8 cellular contexts compared by ENCODE assay signal in genomic region chr17:76103274-76104139, GRCh38. TPM values are rescaled to one million over a fixed set of nuclear protein-coding genes. Genes with fewer than 3 reads are reported as not detected.
DNase-seq lines count a peak whose midpoint lies in the region; ATAC-seq and TF ChIP-seq lines count a peak whose summit lies in the region.

EXOC7 (minus strand) TSS chr17:76103787; CDS start chr17:76103692, 95 bp downstream.

- H2AK5ac ChIP-seq in IMR-90 (ENCODE audit: low read depth, low read length) = peak within 1 kb of the TSS; percentile 91

- ATAC-seq in GM21381 (IDR thresholded peaks at IDR 0.05; ENCODE audit: unreplicated experiment) = peak; percentile 87
- ATAC-seq in IMR-90 (ENCODE audit: low read depth) = peak; percentile 93

- dilution Hi-C loops in IMR-90 (cut with HindIII; ENCODE audit: low sequenced_read_pairs, unreplicated experiment) = no loop called here

- H3K4me3 Mint-ChIP-seq in CD4-positive, alpha-beta memory T cell = peak within 1 kb of the TSS; percentile 92 to 98 (median 96)

- H2BK15ac ChIP-seq in IMR-90 (ENCODE audit: low read depth, low read length) = peak within 1 kb of the TSS; percentile 43; the same call in 1 of the 3 replicates

- TF ChIP-seq CTCF in IMR-90 (conservative IDR thresholded peaks at IDR 0.05; ENCODE audit: low read depth, low read length) (no peak), OCI-LY7 (conservative IDR thresholded peaks at IDR 0.05; ENCODE audit: low read length) (no peak)

- intact Hi-C loops in CD4-positive, alpha-beta memory T cell (cut with micrococcal nuclease) = loop anchor here (1.0 kb wide), 1 partner anchor 31 kb away; the partner anchor contains the start of gene SRP68
- intact Hi-C loops in IMR-90 (cut with micrococcal nuclease) = no loop called here
- intact Hi-C loops in OCI-LY7 (cut with micrococcal nuclease; ENCODE audit: unreplicated experiment) = loop anchor here (1.0 to 10.0 kb wide), 2 partner anchors 89 to 199 kb away; partner anchors contain the start of gene MRPL38

- H3K27ac Mint-ChIP-seq in CD4-positive, alpha-beta memory T cell = peak within 1 kb of the TSS; percentile 95 to 99 (median 97)

- H4K5ac ChIP-seq in IMR-90 (ENCODE audit: low read depth, low read length) = peak within 1 kb of the TSS; percentile 99

- no TSS peak for BruUV-seq in IMR-90 (replicated peaks; lab: Mats Ljungman, UMichigan)
- no TSS peak for BruUV-seq in OCI-LY7 (replicated peaks; lab: Mats Ljungman, UMichigan)

- H3K27ac ChIP-seq in CD4-positive, alpha-beta memory T cell (ENCODE audit: low read depth, low read length) = peak within 1 kb of the TSS; percentile 86
- H3K27ac ChIP-seq in IMR-90 (ENCODE audit: insufficient read depth, low read length) (peak within 1 kb of the TSS; percentile 90), OCI-LY7 (ENCODE audit: low read depth, low read length, poor library complexity, severe bottlenecking) (peak within 1 kb of the TSS; percentile 32), epithelial cell of prostate (peak within 1 kb of the TSS; percentile 65), mucosa of rectum (ENCODE audit: low read depth in 2 of 2, low read length in 2 of 2) (peak within 1 kb of the TSS; percentile 58 to 77)

- H4K91ac ChIP-seq in IMR-90 (ENCODE audit: insufficient read depth, low read depth, low read length) = peak within 1 kb of the TSS; percentile 97

- peak within 1 kb of the TSS; percentile 100 for H3K14ac ChIP-seq in IMR-90 (replicated peaks; ENCODE audit: low read depth, low read length)

- H3K4me1 ChIP-seq in CD4-positive, alpha-beta memory T cell (ENCODE audit: insufficient read depth, low read length) = peaks cover 27% of the 10 kb centered on the region
- H3K4me1 ChIP-seq in IMR-90 (ENCODE audit: control insufficient read depth, insufficient read depth, low read length) = peaks cover 8% of the 10 kb centered on the region; the same call in 1 of the 2 replicates
- H3K4me1 ChIP-seq in OCI-LY7 (ENCODE audit: insufficient read depth, low read length, poor library complexity, severe bottlenecking) = peaks cover 29% of the 10 kb centered on the region
- peaks cover 15 to 19% of the 10 kb centered on the region in 2 donors for H3K4me1 ChIP-seq in mucosa of rectum (ENCODE audit: control insufficient read depth in 2 of 2, insufficient read depth in 2 of 2, low read length in 2 of 2)

- TF ChIP-seq RAD21 in IMR-90 (IDR thresholded peaks at IDR 0.05; ENCODE audit: low read length) = no peak

- no peaks in the 10 kb centered on the region for H3K27me3 ChIP-seq in CD4-positive, alpha-beta memory T cell (ENCODE audit: insufficient read depth, low read length)
- no peaks in the 10 kb centered on the region for H3K27me3 ChIP-seq in IMR-90 (ENCODE audit: control insufficient read depth, insufficient read depth, low read length)
- H3K27me3 ChIP-seq in mucosa of rectum (ENCODE audit: control insufficient read depth in 2 of 2, insufficient read depth in 2 of 2, low read length in 2 of 2) = no peaks in the 10 kb centered on the region

- H3K79me1 ChIP-seq in IMR-90 (ENCODE audit: low read depth in 1 of 2, low read length in 2 of 2) = peaks cover 16 to 34% of the 10 kb centered on the region in 2 experiments

- peak within 1 kb of the TSS; percentile 84 for H3K56ac ChIP-seq in IMR-90 (ENCODE audit: extremely low read depth, insufficient read depth, low read length)

- peak; percentile 88 to 95 (median 92) for DNase-seq in CD4-positive, alpha-beta memory T cell
- DNase-seq in IMR-90 (peak; percentile 88), OCI-LY7 (ENCODE audit: low spot score) (peak; percentile 99), activated T-cell treated with anti-CD3 and anti-CD28 coated beads for 24 hours (ENCODE audit: low read depth) (peak; percentile 91), epithelial cell of prostate (ENCODE audit: low read depth, low spot score) (peak; percentile 22)
- peak; percentile 81 to 89 for DNase-seq in stimulated activated CD8-positive, alpha-beta memory T cell treated with anti-CD3 and anti-CD28 coated beads, Interleukin-4, amount 100 ng/mL, for 4 hours (ENCODE audit: low read depth in 2 of 2, low spot score in 1 of 2)

- WGBS in IMR-90 (ENCODE audit: extremely low coverage in 2 of 2, insufficient read length in 1 of 2), 2 experiments = 7% methylated on average over 31 of the region's 55 CpGs; no CpG with 5 or more reads in 1 of the 2 experiments

- H2AK9ac ChIP-seq in IMR-90 (replicated peaks; ENCODE audit: low read depth, low read length, poor library complexity) = peak within 1 kb of the TSS; percentile 96

- TF ChIP-seq POLR2A in IMR-90 (IDR thresholded peaks at IDR 0.05; ENCODE audit: low read depth, low read length) = peak; percentile 79

- H4K20me1 ChIP-seq in IMR-90 (ENCODE audit: insufficient read depth, low read length) (peaks cover 5% of the 10 kb centered on the region; the same call in 1 of the 2 replicates), OCI-LY7 (ENCODE audit: insufficient read depth, low read length) (no peaks in the 10 kb centered on the region)

- H2AFZ ChIP-seq in IMR-90 (replicated peaks; ENCODE audit: low read length, poor library complexity) = peak within 1 kb of the TSS; percentile 98
- peak within 1 kb of the TSS; percentile 80 for H2AFZ ChIP-seq in OCI-LY7 (ENCODE audit: low read length)

- H3K4me1 Mint-ChIP-seq in CD4-positive, alpha-beta memory T cell = peaks cover 20 to 49% (median 33%) of the 10 kb centered on the region in 4 donors

- peak within 1 kb of the TSS; percentile 84 to 86 for H3K4me3 ChIP-seq in CD4-positive, alpha-beta memory T cell (ENCODE audit: low read length in 2 of 2)
- H3K4me3 ChIP-seq in IMR-90 (ENCODE audit: insufficient read depth, low read depth, low read length) = peak within 1 kb of the TSS; percentile 78
- H3K4me3 ChIP-seq in OCI-LY7 (ENCODE audit: low read depth, low read length, poor library complexity, severe bottlenecking) = peak within 1 kb of the TSS; percentile 79
- H3K4me3 ChIP-seq in mucosa of rectum (ENCODE audit: low read length in 2 of 2) = peak within 1 kb of the TSS; percentile 85 to 96

- no peaks in the 10 kb centered on the region for H3K27me3 Mint-ChIP-seq in CD4-positive, alpha-beta memory T cell

- peaks cover 6% of the 10 kb centered on the region for H3K36me3 ChIP-seq in CD4-positive, alpha-beta memory T cell (ENCODE audit: insufficient read depth, low read length)
- peaks cover 11% of the 10 kb centered on the region for H3K36me3 ChIP-seq in IMR-90 (ENCODE audit: control insufficient read depth, insufficient read depth, low read length)
- H3K36me3 ChIP-seq in OCI-LY7 (ENCODE audit: insufficient read depth, low read length) = peaks cover 33% of the 10 kb centered on the region
- peaks cover 8 to 21% of the 10 kb centered on the region in 2 donors for H3K36me3 ChIP-seq in mucosa of rectum (ENCODE audit: control insufficient read depth in 2 of 2, insufficient read depth in 2 of 2, low read length in 2 of 2)

- H3K9me2 ChIP-seq in OCI-LY7 (ENCODE audit: insufficient read depth, low read length) = no peaks in the 10 kb centered on the region

- H2BK20ac ChIP-seq in IMR-90 (ENCODE audit: low read depth, low read length) = 0 out of 2 replicates have a peak within 1 kb of the TSS, but pooled peaks have one; percentile 17

- no peaks in the 10 kb centered on the region for H3K9me3 ChIP-seq in CD4-positive, alpha-beta memory T cell (ENCODE audit: control insufficient read depth in 1 of 2, low read length in 2 of 2)
- no peaks in the 10 kb centered on the region for H3K9me3 ChIP-seq in IMR-90 (ENCODE audit: control insufficient read depth, insufficient read depth, low read length)
- H3K9me3 ChIP-seq in OCI-LY7 (ENCODE audit: low read length) = no peaks in the 10 kb centered on the region
- H3K9me3 ChIP-seq in mucosa of rectum (ENCODE audit: control insufficient read depth in 2 of 2, low read length in 2 of 2) = no peaks in the 10 kb centered on the region

- in situ Hi-C loops in IMR-90 (cut with MboI; ENCODE audit: low sequenced_read_pairs) = no loop called here

- H2BK5ac ChIP-seq in IMR-90 (ENCODE audit: low read depth, low read length, poor library complexity, severe bottlenecking) = peak within 1 kb of the TSS; percentile 92

- CTCF ChIA-PET in CD4-positive, alpha-beta memory T cell (lab: Charles Lee; ENCODE audit: partially characterized antibody) = interaction anchor here (1.0 to 4.7 kb wide), 9 partner anchors 15 to 195 kb away, joined by 3 to 30 read pairs (median 4); no protein-coding TSS in a partner anchor
- CTCF ChIA-PET in IMR-90 (lab: Yijun Ruan, JAX) (interaction anchor here (0.6 to 1.0 kb wide), 2 partner anchors 18 to 176 kb away, joined by 3 read pairs; no protein-coding TSS in a partner anchor), OCI-LY7 (lab: Charles Lee; ENCODE audit: unreplicated experiment) (interaction anchor here (0.5 to 1.6 kb wide), 7 partner anchors 84 to 365 kb away, joined by 3 to 10 read pairs (median 4); no protein-coding TSS in a partner anchor)

- peak within 1 kb of the TSS; percentile 89 for H3K18ac ChIP-seq in IMR-90 (ENCODE audit: low read depth, low read length)

- H3K79me2 ChIP-seq in OCI-LY7 (ENCODE audit: insufficient read depth, low read depth, low read length) = peaks cover 10% of the 10 kb centered on the region; the same call in 1 of the 2 replicates

- H4K8ac ChIP-seq in IMR-90 (ENCODE audit: low read depth in 2 of 2, low read length in 2 of 2) = peak within 1 kb of the TSS; percentile 98 to 100

- H3K4ac ChIP-seq in IMR-90 (ENCODE audit: low read depth, low read length) = peak within 1 kb of the TSS; percentile 98

- H3K36me3 Mint-ChIP-seq in CD4-positive, alpha-beta memory T cell = peaks cover 18 to 36% of the 10 kb centered on the region in 2 donors

- H3K9me3 Mint-ChIP-seq in CD4-positive, alpha-beta memory T cell = no peaks in the 10 kb centered on the region

- peak within 1 kb of the TSS; percentile 85 for H3K9ac ChIP-seq in IMR-90 (ENCODE audit: low read depth, low read length)
- H3K9ac ChIP-seq in mucosa of rectum (ENCODE audit: low read depth in 1 of 2, low read length in 2 of 2) = peak within 1 kb of the TSS; percentile 73 to 78

- peak within 1 kb of the TSS; percentile 100 for H3K23ac ChIP-seq in IMR-90 (ENCODE audit: low read depth, low read length)

- peak within 1 kb of the TSS; percentile 72 for H2BK120ac ChIP-seq in IMR-90 (ENCODE audit: low read depth, low read length)

- POLR2A ChIA-PET in CD4-positive, alpha-beta memory T cell (lab: Charles Lee; ENCODE audit: partially characterized antibody) = interaction anchor here (0.6 to 2.8 kb wide), 26 partner anchors 10 to 437 kb away, joined by 3 to 24 read pairs (median 4); partner anchors contain the start of genes FBF1, PRPSAP1, RHBDF2 and SRP68
- POLR2A ChIA-PET in IMR-90 (lab: Charles Lee; ENCODE audit: unreplicated experiment) = interaction anchor here (0.6 kb wide), 2 partner anchors 8 to 324 kb away, joined by 3 to 4 read pairs; no protein-coding TSS in a partner anchor
- POLR2A ChIA-PET in OCI-LY7 (lab: Charles Lee) = interaction anchor here (0.6 to 2.5 kb wide), 13 partner anchors 15 to 440 kb away, joined by 3 to 12 read pairs (median 4); partner anchors contain the start of gene WBP2

- H3K9me1 ChIP-seq in IMR-90 (ENCODE audit: insufficient read depth, low read length) = peaks cover 10% of the 10 kb centered on the region

- peak within 1 kb of the TSS; percentile 95 for H3K4me2 ChIP-seq in IMR-90 (ENCODE audit: low read depth, low read length)
- H3K4me2 ChIP-seq in OCI-LY7 (ENCODE audit: low read length) = peak within 1 kb of the TSS; percentile 90

RNA-seq across cellular contexts. Expression of gene EXOC7, which starts in this region (rescaled TPM):
- total RNA-seq in CD4-positive, alpha-beta memory T cell = 100 to 1,000 TPM; 183 to 184 TPM
- 10 to 100 TPM; 36.2 to 66.9 TPM for polyA plus RNA-seq in CD4-positive, alpha-beta memory T cell
- 98.9 and 118 TPM in 2 replicates for total RNA-seq in IMR-90 (2012; rRNA removed)
- polyA plus RNA-seq in IMR-90 (2012; rRNA removed) = 85.9 and 89.5 TPM in 2 replicates
- polyA plus RNA-seq in IMR-90 (2012; cell fraction: cytosol; rRNA removed) = 35.6 and 57.4 TPM in 2 replicates
- 192 and 276 TPM in 2 replicates for polyA plus RNA-seq in IMR-90 (2012; cell fraction: nucleus; rRNA removed; ENCODE audit: low replicate concordance)
- total RNA-seq in OCI-LY7 (2014; rRNA removed; shearing (Covaris generic)) = 118 and 122 TPM in 2 replicates
- total RNA-seq in OCI-LY7 (2022) = 173 and 175 TPM in 2 replicates

Comparison
In these comparisons a context has a peak if more than half of its experiments do, and no peak if none do; other contexts are left out.
1. Peak in every context shown above with its lines: DNase-seq, ATAC-seq, H3K4me3 ChIP-seq and H3K27ac ChIP-seq.
2. DNase-seq: peak in every context shown above with its lines; median percentile 99 in OCI-LY7; 92 in CD4-positive, alpha-beta memory T cell; 91 in activated T-cell treated with anti-CD3 and anti-CD28 coated beads for 24 hours; 88 in IMR-90; 85 in stimulated activated CD8-positive, alpha-beta memory T cell treated with anti-CD3 and anti-CD28 coated beads, Interleukin-4, amount 100 ng/mL, for 4 hours; 22 in epithelial cell of prostate.
3. H3K27ac ChIP-seq: peak in every context shown above with its lines; median percentile 90 in IMR-90; 86 in CD4-positive, alpha-beta memory T cell; 68 in mucosa of rectum; 65 in epithelial cell of prostate; 32 in OCI-LY7.